8 cellular contexts compared by ENCODE assay signal in genomic region chr6:40823917-40824891, GRCh38.
A peak's percentile ranks its signal among the peaks of the same experiment; 100 is the strongest.
DNase-seq lines count a peak whose midpoint lies in the region; ATAC-seq, FAIRE-seq and TF ChIP-seq lines count a peak whose summit lies in the region.
"Not testable (repeated sequence)": the region's sequence is repeated elsewhere in the genome, so short reads cannot be mapped to it uniquely, and the experiment has no call there.

No MANE protein-coding gene starts in this region.

- TF ChIP-seq CTCF in GM12875 (IDR thresholded peaks at IDR 0.05; ENCODE audit: borderline replicate concordance, insufficient read depth, low read depth, low read length) (peak; percentile 44; the same call in 1 of the 2 replicates), OCI-LY7 (conservative IDR thresholded peaks at IDR 0.05; ENCODE audit: low read length) (peak; percentile 71), endothelial cell (IDR thresholded peaks at IDR 0.05; ENCODE audit: unreplicated experiment) (peak; percentile 64), kidney (IDR thresholded peaks at IDR 0.05; ENCODE audit: borderline replicate concordance, extremely low read depth, insufficient read depth) (peak; percentile 60)

- not testable (repeated sequence) for H3K36me3 ChIP-seq in OCI-LY7 (ENCODE audit: insufficient read depth, low read length); kidney (ENCODE audit: control insufficient read depth in 1 of 2, insufficient read depth in 2 of 2, low read length in 2 of 2)

- not testable (repeated sequence) for H3K4me3 ChIP-seq in GM12875 (ENCODE audit: low read depth, low read length); OCI-LY7 (ENCODE audit: low read depth, low read length, poor library complexity, severe bottlenecking); kidney (ENCODE audit: low read length in 2 of 2)

- peaks cover 33% of the 10 kb centered on the region for H3K27me3 Mint-ChIP-seq in activated CD8-positive, alpha-beta T cell treated with anti-CD3 and anti-CD28 coated beads, Interleukin-2, amount 10 ng/mL, durations not matched to agents 7 days and 5 days (ENCODE audit: low read depth)
- not testable (repeated sequence) for H3K27me3 Mint-ChIP-seq in endothelial cell (ENCODE audit: unreplicated experiment)

- not testable (repeated sequence) for H3K9me2 ChIP-seq in OCI-LY7 (ENCODE audit: insufficient read depth, low read length)

- H3K4me2 ChIP-seq in OCI-LY7 (ENCODE audit: low read length), result not testable (repeated sequence)

- H3K9me3 ChIP-seq in OCI-LY7 (ENCODE audit: low read length); kidney (ENCODE audit: control insufficient read depth in 1 of 2, low read length in 2 of 2): not testable (repeated sequence)

- H3K36me3 Mint-ChIP-seq in activated CD8-positive, alpha-beta T cell treated with anti-CD3 and anti-CD28 coated beads, Interleukin-2, amount 10 ng/mL, durations not matched to agents 7 days and 5 days (ENCODE audit: low read depth); endothelial cell (ENCODE audit: low read depth, unreplicated experiment): not testable (repeated sequence)

- not testable (repeated sequence) for BruUV-seq in OCI-LY7 (replicated peaks; lab: Mats Ljungman, UMichigan)

- not testable (repeated sequence) for H3K9ac ChIP-seq in kidney (ENCODE audit: low read length in 2 of 2)

- H3K4me1 ChIP-seq in OCI-LY7 (ENCODE audit: insufficient read depth, low read length, poor library complexity, severe bottlenecking); kidney (ENCODE audit: control insufficient read depth in 1 of 2, insufficient read depth in 1 of 2, low read depth in 1 of 2, low read length in 2 of 2): not testable (repeated sequence)

- peak; percentile 67 for DNase-seq in AG08395 (ENCODE audit: low spot score)
- DNase-seq in MV-4-11 (lab: John Stamatoyannopoulos, UW), result peak; percentile 48
- DNase-seq in OCI-LY7 (ENCODE audit: low spot score), result peak; percentile 56
- peak; percentile 51 for DNase-seq in activated CD8-positive, alpha-beta T cell treated with anti-CD3 and anti-CD28 coated beads, Interleukin-2, amount 10 ng/mL, durations not matched to agents 7 days and 5 days
- peak; percentile 70 for DNase-seq in endothelial cell (ENCODE audit: low spot score)
- not testable (repeated sequence) for DNase-seq in kidney
- peak; percentile 61 for DNase-seq in retina

- not testable (repeated sequence) for H3K79me2 ChIP-seq in OCI-LY7 (ENCODE audit: insufficient read depth, low read depth, low read length)

- POLR2A ChIA-PET in OCI-LY7 (lab: Charles Lee); activated CD8-positive, alpha-beta T cell treated with anti-CD3 and anti-CD28 coated beads, Interleukin-2, amount 10 ng/mL, durations not matched to agents 7 days and 5 days (lab: Charles Lee): not testable (repeated sequence)

- not testable (repeated sequence) for H2AFZ ChIP-seq in OCI-LY7 (ENCODE audit: low read length)

- H3K27ac ChIP-seq in OCI-LY7 (ENCODE audit: low read depth, low read length, poor library complexity, severe bottlenecking); kidney (ENCODE audit: low read depth in 2 of 2, low read length in 2 of 2): not testable (repeated sequence)

- FAIRE-seq in kidney (lab: Jason Lieb, UNC), result peak; percentile 38

- not testable (repeated sequence) for H3K9me3 Mint-ChIP-seq in activated CD8-positive, alpha-beta T cell treated with anti-CD3 and anti-CD28 coated beads, Interleukin-2, amount 10 ng/mL, durations not matched to agents 7 days and 5 days (ENCODE audit: insufficient read depth); endothelial cell (ENCODE audit: unreplicated experiment)

- CTCF ChIA-PET in OCI-LY7 (lab: Charles Lee; ENCODE audit: unreplicated experiment); activated CD8-positive, alpha-beta T cell treated with anti-CD3 and anti-CD28 coated beads, Interleukin-2, amount 10 ng/mL, durations not matched to agents 7 days and 5 days (lab: Charles Lee): not testable (repeated sequence)

- not testable (repeated sequence) for H3K27ac Mint-ChIP-seq in activated CD8-positive, alpha-beta T cell treated with anti-CD3 and anti-CD28 coated beads, Interleukin-2, amount 10 ng/mL, durations not matched to agents 7 days and 5 days; endothelial cell (ENCODE audit: unreplicated experiment)

- not testable (repeated sequence) for H4K20me1 ChIP-seq in OCI-LY7 (ENCODE audit: insufficient read depth, low read length)

- H3K4me1 Mint-ChIP-seq in activated CD8-positive, alpha-beta T cell treated with anti-CD3 and anti-CD28 coated beads, Interleukin-2, amount 10 ng/mL, durations not matched to agents 7 days and 5 days (ENCODE audit: low read depth); endothelial cell (ENCODE audit: unreplicated experiment): not testable (repeated sequence)

- not testable (repeated sequence) for H3K4me3 Mint-ChIP-seq in activated CD8-positive, alpha-beta T cell treated with anti-CD3 and anti-CD28 coated beads, Interleukin-2, amount 10 ng/mL, durations not matched to agents 7 days and 5 days; endothelial cell (ENCODE audit: unreplicated experiment)

- intact Hi-C loops in OCI-LY7 (cut with micrococcal nuclease; ENCODE audit: unreplicated experiment); kidney (cut with DNase I): not testable (repeated sequence)

- peak; percentile 47 for ATAC-seq in activated CD8-positive, alpha-beta T cell treated with anti-CD3 and anti-CD28 coated beads, Interleukin-2, amount 10 ng/mL, durations not matched to agents 7 days and 5 days
